In genomic region chr1:67642694-67643093, GRCh38 we compare ENCODE assay signal across 1 cellular context.
TF ChIP-seq lines count a peak whose summit lies in the region.

No MANE protein-coding gene starts in this region.

TF ChIP-seq in endothelial cell of umbilical vein, 7 proteins besides CTCF, POLR2A, EP300 and RAD21:
- TF ChIP-seq FOS (IDR thresholded peaks at IDR 0.05; ENCODE audit: borderline replicate concordance, insufficient read depth, low read length) (no peak), JUN (IDR thresholded peaks at IDR 0.05; ENCODE audit: borderline replicate concordance, insufficient read depth, insufficient read length, low read depth) (no peak), POLR2AphosphoS5 (IDR thresholded peaks at IDR 0.05; ENCODE audit: insufficient read depth, low read depth, low read length) (no peak), MYC (IDR thresholded peaks at IDR 0.05; ENCODE audit: low read depth, low read length) (no peak), EZH2 (IDR thresholded peaks at IDR 0.05; ENCODE audit: borderline replicate concordance, low read depth, low read length, severe bottlenecking) (no peak), GATA2 (IDR thresholded peaks at IDR 0.05; ENCODE audit: insufficient read depth, insufficient read length, low read depth, low read length) (no peak)
